ENCODE assay signal across 1 cellular context in genomic region chr12:8993827-8994226, GRCh38.
TF ChIP-seq lines count a peak whose summit lies in the region.

No MANE protein-coding gene starts in this region.

TF ChIP-seq in WTC11, 78 proteins besides CTCF, POLR2A, EP300 and RAD21:
- TF ChIP-seq FOXP1 (CRISPR knock-in tag; IDR thresholded peaks at IDR 0.05; ENCODE audit: borderline replicate concordance) (no peak), FOXJ3 (CRISPR knock-in tag; IDR thresholded peaks at IDR 0.05; ENCODE audit: borderline replicate concordance) (no peak)
TF ChIP-seq in WTC11: peak in this region for 0.
